Comparison of ENCODE assay signal across 9 cellular contexts in genomic region chr6:170286246-170286933, GRCh38. TPM values are rescaled to one million over a fixed set of nuclear protein-coding genes. Genes with fewer than 3 reads are reported as not detected.
DNase-seq lines count a peak whose midpoint lies in the region; ATAC-seq and TF ChIP-seq lines count a peak whose summit lies in the region.
"Had no signal": no experiment of that assay in that cellular context is flagged by ENCODE, and none has a peak within 500 bp of the region (broad histone marks: within the 10 kb centered on the region; RNA-seq: fewer than 3 reads in every experiment).

No MANE protein-coding gene starts in this region.

- H3K36me3 Mint-ChIP-seq in endothelial cell (ENCODE audit: low read depth, unreplicated experiment) (peaks cover 53% of the 10 kb centered on the region), nephron (ENCODE audit: low read depth) (peaks cover 13% of the 10 kb centered on the region)
- peaks cover 2% of the 10 kb centered on the region for H3K36me3 Mint-ChIP-seq in activated CD4-positive, alpha-beta T cell treated with anti-CD3 and anti-CD28 coated beads, Interleukin-2, amount 10 ng/mL, durations not matched to agents 7 days and 5 days (ENCODE audit: low read depth)

- H3K4me1 Mint-ChIP-seq in endothelial cell (ENCODE audit: unreplicated experiment) (peaks cover 33% of the 10 kb centered on the region), nephron (peaks cover 42% of the 10 kb centered on the region)
- H3K4me1 Mint-ChIP-seq in activated CD4-positive, alpha-beta T cell treated with anti-CD3 and anti-CD28 coated beads, Interleukin-2, amount 10 ng/mL, durations not matched to agents 7 days and 5 days, result peaks cover 19% of the 10 kb centered on the region

- no peak for TF ChIP-seq POLR2A in gastroesophageal sphincter (IDR thresholded peaks at IDR 0.05)

- H3K4me3 ChIP-seq in gastroesophageal sphincter, result no peak overlapping the region

- CTCF ChIA-PET in activated CD4-positive, alpha-beta T cell treated with anti-CD3 and anti-CD28 coated beads, Interleukin-2, amount 10 ng/mL, durations not matched to agents 7 days and 5 days (lab: Charles Lee), result interaction anchor here (0.8 kb wide), 1 partner anchor 14 kb away, joined by 3 read pairs; no protein-coding TSS in a partner anchor

- H3K36me3 ChIP-seq in gastroesophageal sphincter, result peaks cover 0 to 40% of the 10 kb centered on the region in 2 donors

- H3K4me1 ChIP-seq in gastroesophageal sphincter, result peaks cover 0 to 50% (median 16%) of the 10 kb centered on the region in 3 donors

- TF ChIP-seq EP300 in gastroesophageal sphincter (IDR thresholded peaks at IDR 0.05), result no peak

- no peaks in the 10 kb centered on the region for H3K9me3 Mint-ChIP-seq in endothelial cell (ENCODE audit: unreplicated experiment)
- no peaks in the 10 kb centered on the region for H3K9me3 Mint-ChIP-seq in nephron
- no peaks in the 10 kb centered on the region for H3K9me3 Mint-ChIP-seq in activated CD4-positive, alpha-beta T cell treated with anti-CD3 and anti-CD28 coated beads, Interleukin-2, amount 10 ng/mL, durations not matched to agents 7 days and 5 days

- no peaks in the 10 kb centered on the region for H3K9me3 ChIP-seq in gastroesophageal sphincter

- H3K27ac ChIP-seq in gastroesophageal sphincter, result peak overlapping the region in 1 of 4 donors; percentile 32

- POLR2A ChIA-PET in activated CD4-positive, alpha-beta T cell treated with anti-CD3 and anti-CD28 coated beads, Interleukin-2, amount 10 ng/mL, durations not matched to agents 7 days and 5 days (lab: Charles Lee), result no interaction called here

- H3K27ac Mint-ChIP-seq in endothelial cell (ENCODE audit: unreplicated experiment) (peak overlapping the region; percentile 9), nephron (peak overlapping the region; percentile 58 to 63 (median 58))
- H3K27ac Mint-ChIP-seq in activated CD4-positive, alpha-beta T cell treated with anti-CD3 and anti-CD28 coated beads, Interleukin-2, amount 10 ng/mL, durations not matched to agents 7 days and 5 days, result no peak overlapping the region
- H3K27ac Mint-ChIP-seq: B cell had no signal

- H3K27me3 ChIP-seq in gastroesophageal sphincter, result peaks cover 48% of the 10 kb centered on the region

- 68% methylated on average over 4 of the region's 26 CpGs; no CpG with 5 or more reads in 1 of the 2 donors for WGBS in gastroesophageal sphincter (ENCODE audit: low coverage in 1 of 2), 2 donors

- H3K4me3 Mint-ChIP-seq in endothelial cell (ENCODE audit: unreplicated experiment), result peak overlapping the region; percentile 86
- H3K4me3 Mint-ChIP-seq in nephron, result peak overlapping the region; percentile 75 to 89 (median 81)
- H3K4me3 Mint-ChIP-seq in activated CD4-positive, alpha-beta T cell treated with anti-CD3 and anti-CD28 coated beads, Interleukin-2, amount 10 ng/mL, durations not matched to agents 7 days and 5 days, result no peak overlapping the region
- H3K4me3 Mint-ChIP-seq: B cell had no signal

- no peak for TF ChIP-seq CTCF in endothelial cell (IDR thresholded peaks at IDR 0.05; ENCODE audit: unreplicated experiment)
- no peak for TF ChIP-seq CTCF in nephron (IDR thresholded peaks at IDR 0.05; ENCODE audit: unreplicated experiment in 3 of 3)
- TF ChIP-seq CTCF in GM20000 (IDR thresholded peaks at IDR 0.05; ENCODE audit: extremely low read depth, missing control alignments), result no peak
- TF ChIP-seq CTCF in gastroesophageal sphincter (IDR thresholded peaks at IDR 0.05), result no peak

- H3K27me3 Mint-ChIP-seq in endothelial cell (ENCODE audit: unreplicated experiment), result peaks cover 17% of the 10 kb centered on the region
- H3K27me3 Mint-ChIP-seq in nephron (ENCODE audit: low read depth), result peaks cover 59% of the 10 kb centered on the region
- peaks cover 46% of the 10 kb centered on the region for H3K27me3 Mint-ChIP-seq in activated CD4-positive, alpha-beta T cell treated with anti-CD3 and anti-CD28 coated beads, Interleukin-2, amount 10 ng/mL, durations not matched to agents 7 days and 5 days

- ATAC-seq in gastroesophageal sphincter, result no peak

- DNase-seq in Ammon's horn (ENCODE audit: low spot score) (peak; percentile 84), NCI-H524 (lab: John Stamatoyannopoulos, UW) (peak; percentile 79 to 80), endothelial cell (ENCODE audit: low spot score) (no peak), GM20000 (ENCODE audit: low spot score) (no peak)
- no peak for DNase-seq in activated CD8-positive, alpha-beta memory T cell treated with anti-CD3 and anti-CD28 coated beads, Interleukin-2, amount 50 U/mL, for 48 hours
- DNase-seq in activated CD4-positive, alpha-beta T cell treated with anti-CD3 and anti-CD28 coated beads, Interleukin-2, amount 10 ng/mL, durations not matched to agents 7 days and 5 days, result no peak

RNA-seq across cellular contexts. Expression of gene DLL1, which starts 4.5 kb away (rescaled TPM):
- total RNA-seq in endothelial cell (ENCODE audit: unreplicated experiment), result 59.5 TPM
- total RNA-seq in gastroesophageal sphincter, result 10 to 100 TPM in 1 of 4 donors, 1 to 10 TPM in 3; 5.3 to 11.8 (median 6.5) TPM
- total RNA-seq in activated CD4-positive, alpha-beta T cell treated with anti-CD3 and anti-CD28 coated beads, Interleukin-2, amount 10 ng/mL, durations not matched to agents 7 days and 5 days, result under 1 TPM; 0.55 to 0.58 TPM

RNA-seq across cellular contexts. Expression of gene FAM120B, which starts 20.2 kb away (rescaled TPM):
- total RNA-seq in endothelial cell (ENCODE audit: unreplicated experiment) (48.3 TPM), gastroesophageal sphincter (10 to 100 TPM; 24.6 to 40.3 (median 31.9) TPM)
- total RNA-seq in activated CD4-positive, alpha-beta T cell treated with anti-CD3 and anti-CD28 coated beads, Interleukin-2, amount 10 ng/mL, durations not matched to agents 7 days and 5 days, result 10 to 100 TPM; 29.8 to 33.0 TPM

Comparison
In these comparisons a context has a peak if more than half of its experiments do, and no peak if none do; other contexts are left out.
1. DNase-seq: peak in Ammon's horn (single experiment) and NCI-H524 (2 of 2); none in endothelial cell (single experiment), GM20000 (single experiment), activated CD8-positive, alpha-beta memory T cell treated with anti-CD3 and anti-CD28 coated beads, Interleukin-2, amount 50 U/mL, for 48 hours (single experiment) and activated CD4-positive, alpha-beta T cell treated with anti-CD3 and anti-CD28 coated beads, Interleukin-2, amount 10 ng/mL, durations not matched to agents 7 days and 5 days (single experiment).